1 cellular context compared by ENCODE assay signal in the genomic region with DNA sequence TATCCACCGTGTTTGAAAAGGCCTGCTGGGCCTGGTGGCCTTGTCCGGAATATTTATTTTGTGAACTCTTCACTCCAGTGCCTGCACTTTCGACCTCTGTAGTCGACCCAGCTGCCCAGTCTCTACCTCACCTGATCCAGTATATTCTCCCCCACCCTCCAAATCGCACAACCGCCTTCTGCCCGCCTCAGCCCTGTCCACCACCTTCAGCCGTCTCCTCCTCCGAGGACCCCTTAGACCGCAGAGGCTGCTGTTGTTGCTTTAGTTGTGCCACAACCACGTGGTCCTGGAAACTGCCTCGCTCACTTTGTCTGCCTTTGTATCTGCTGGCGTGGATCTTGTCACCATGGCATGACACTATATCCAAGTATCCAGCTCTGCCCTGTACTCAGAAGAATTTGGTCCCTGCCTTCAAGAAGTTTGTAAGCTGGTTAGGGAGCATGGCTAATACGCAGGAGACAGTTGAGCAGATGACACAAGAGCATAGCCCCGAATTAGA.
A peak's percentile ranks its signal among the peaks of the same experiment; 100 is the strongest.
TF ChIP-seq lines count a peak whose summit lies in the region.

No MANE protein-coding gene starts in this region.

TF ChIP-seq in HepG2, 621 proteins besides CTCF, POLR2A, EP300 and RAD21 (continued from another document and continues in another):
- TF ChIP-seq, protein P1, sequence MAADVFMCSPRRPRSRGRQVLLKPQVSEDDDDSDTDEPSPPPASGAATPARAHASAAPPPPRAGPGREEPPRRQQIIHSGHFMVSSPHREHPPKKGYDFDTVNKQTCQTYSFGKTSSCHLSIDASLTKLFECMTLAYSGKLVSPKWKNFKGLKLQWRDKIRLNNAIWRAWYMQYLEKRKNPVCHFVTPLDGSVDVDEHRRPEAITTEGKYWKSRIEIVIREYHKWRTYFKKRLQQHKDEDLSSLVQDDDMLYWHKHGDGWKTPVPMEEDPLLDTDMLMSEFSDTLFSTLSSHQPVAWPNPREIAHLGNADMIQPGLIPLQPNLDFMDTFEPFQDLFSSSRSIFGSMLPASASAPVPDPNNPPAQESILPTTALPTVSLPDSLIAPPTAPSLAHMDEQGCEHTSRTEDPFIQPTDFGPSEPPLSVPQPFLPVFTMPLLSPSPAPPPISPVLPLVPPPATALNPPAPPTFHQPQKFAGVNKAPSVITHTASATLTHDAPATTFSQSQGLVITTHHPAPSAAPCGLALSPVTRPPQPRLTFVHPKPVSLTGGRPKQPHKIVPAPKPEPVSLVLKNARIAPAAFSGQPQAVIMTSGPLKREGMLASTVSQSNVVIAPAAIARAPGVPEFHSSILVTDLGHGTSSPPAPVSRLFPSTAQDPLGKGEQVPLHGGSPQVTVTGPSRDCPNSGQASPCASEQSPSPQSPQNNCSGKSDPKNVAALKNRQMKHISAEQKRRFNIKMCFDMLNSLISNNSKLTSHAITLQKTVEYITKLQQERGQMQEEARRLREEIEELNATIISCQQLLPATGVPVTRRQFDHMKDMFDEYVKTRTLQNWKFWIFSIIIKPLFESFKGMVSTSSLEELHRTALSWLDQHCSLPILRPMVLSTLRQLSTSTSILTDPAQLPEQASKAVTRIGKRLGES (CRISPR knock-in tag; IDR thresholded peaks at IDR 0.05; ENCODE audit: borderline replicate concordance), result no peak
- TF ChIP-seq ZNF746 (CRISPR knock-in tag; IDR thresholded peaks at IDR 0.05) (no peak), ZNF792 (CRISPR knock-in tag; IDR thresholded peaks at IDR 0.05) (no peak), NFATC3 (CRISPR knock-in tag; IDR thresholded peaks at IDR 0.05) (0 out of 2 replicates have a peak, but pooled peaks have one; percentile 31), EZH2 (conservative IDR thresholded peaks at IDR 0.05; ENCODE audit: low read depth, low read length) (no peak), ARHGAP35 (CRISPR knock-in tag; IDR thresholded peaks at IDR 0.05; ENCODE audit: borderline replicate concordance) (no peak; the same call in 1 of the 2 replicates), HOXA9 (CRISPR knock-in tag; IDR thresholded peaks at IDR 0.05; ENCODE audit: borderline replicate concordance) (no peak), ZNF883 (CRISPR knock-in tag; IDR thresholded peaks at IDR 0.05; ENCODE audit: not compliant biosample characterization) (peak; percentile 17), STAG1 (CRISPR knock-in tag; IDR thresholded peaks at IDR 0.05) (no peak), ZNF879 (CRISPR knock-in tag; IDR thresholded peaks at IDR 0.05) (no peak), RXRB (CRISPR knock-in tag; IDR thresholded peaks at IDR 0.05; ENCODE audit: borderline replicate concordance) (no peak), MED1 (CRISPR knock-in tag; IDR thresholded peaks at IDR 0.05) (0 out of 2 replicates have a peak, but pooled peaks have one; percentile 9), ZNF670 (CRISPR knock-in tag; IDR thresholded peaks at IDR 0.05; ENCODE audit: borderline replicate concordance) (no peak), ZNF484 (CRISPR knock-in tag; IDR thresholded peaks at IDR 0.05; ENCODE audit: borderline replicate concordance, low read depth) (no peak), KLF6 (CRISPR knock-in tag; IDR thresholded peaks at IDR 0.05) (peak; percentile 14; the same call in 1 of the 2 replicates), MEIS1 (CRISPR knock-in tag; IDR thresholded peaks at IDR 0.05; ENCODE audit: borderline replicate concordance) (0 out of 2 replicates have a peak, but pooled peaks have one; percentile 21), CBFB (CRISPR knock-in tag; IDR thresholded peaks at IDR 0.05) (no peak), ZNF121 (CRISPR knock-in tag; IDR thresholded peaks at IDR 0.05) (no peak), ZKSCAN1 (IDR thresholded peaks at IDR 0.05; ENCODE audit: low read length) (no peak)
- TF ChIP-seq, protein P2, sequence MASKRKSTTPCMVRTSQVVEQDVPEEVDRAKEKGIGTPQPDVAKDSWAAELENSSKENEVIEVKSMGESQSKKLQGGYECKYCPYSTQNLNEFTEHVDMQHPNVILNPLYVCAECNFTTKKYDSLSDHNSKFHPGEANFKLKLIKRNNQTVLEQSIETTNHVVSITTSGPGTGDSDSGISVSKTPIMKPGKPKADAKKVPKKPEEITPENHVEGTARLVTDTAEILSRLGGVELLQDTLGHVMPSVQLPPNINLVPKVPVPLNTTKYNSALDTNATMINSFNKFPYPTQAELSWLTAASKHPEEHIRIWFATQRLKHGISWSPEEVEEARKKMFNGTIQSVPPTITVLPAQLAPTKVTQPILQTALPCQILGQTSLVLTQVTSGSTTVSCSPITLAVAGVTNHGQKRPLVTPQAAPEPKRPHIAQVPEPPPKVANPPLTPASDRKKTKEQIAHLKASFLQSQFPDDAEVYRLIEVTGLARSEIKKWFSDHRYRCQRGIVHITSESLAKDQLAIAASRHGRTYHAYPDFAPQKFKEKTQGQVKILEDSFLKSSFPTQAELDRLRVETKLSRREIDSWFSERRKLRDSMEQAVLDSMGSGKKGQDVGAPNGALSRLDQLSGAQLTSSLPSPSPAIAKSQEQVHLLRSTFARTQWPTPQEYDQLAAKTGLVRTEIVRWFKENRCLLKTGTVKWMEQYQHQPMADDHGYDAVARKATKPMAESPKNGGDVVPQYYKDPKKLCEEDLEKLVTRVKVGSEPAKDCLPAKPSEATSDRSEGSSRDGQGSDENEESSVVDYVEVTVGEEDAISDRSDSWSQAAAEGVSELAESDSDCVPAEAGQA (IDR thresholded peaks at IDR 0.05; ENCODE audit: low read depth), result no peak
- TF ChIP-seq, protein P2 (CRISPR knock-in tag; IDR thresholded peaks at IDR 0.05; ENCODE audit: borderline replicate concordance), result no peak
- TF ChIP-seq, protein P3, sequence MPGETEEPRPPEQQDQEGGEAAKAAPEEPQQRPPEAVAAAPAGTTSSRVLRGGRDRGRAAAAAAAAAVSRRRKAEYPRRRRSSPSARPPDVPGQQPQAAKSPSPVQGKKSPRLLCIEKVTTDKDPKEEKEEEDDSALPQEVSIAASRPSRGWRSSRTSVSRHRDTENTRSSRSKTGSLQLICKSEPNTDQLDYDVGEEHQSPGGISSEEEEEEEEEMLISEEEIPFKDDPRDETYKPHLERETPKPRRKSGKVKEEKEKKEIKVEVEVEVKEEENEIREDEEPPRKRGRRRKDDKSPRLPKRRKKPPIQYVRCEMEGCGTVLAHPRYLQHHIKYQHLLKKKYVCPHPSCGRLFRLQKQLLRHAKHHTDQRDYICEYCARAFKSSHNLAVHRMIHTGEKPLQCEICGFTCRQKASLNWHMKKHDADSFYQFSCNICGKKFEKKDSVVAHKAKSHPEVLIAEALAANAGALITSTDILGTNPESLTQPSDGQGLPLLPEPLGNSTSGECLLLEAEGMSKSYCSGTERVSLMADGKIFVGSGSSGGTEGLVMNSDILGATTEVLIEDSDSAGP (CRISPR knock-in tag; IDR thresholded peaks at IDR 0.05; ENCODE audit: borderline replicate concordance), result peak; percentile 49; the same call in 1 of the 2 replicates
- TF ChIP-seq, protein P4, sequence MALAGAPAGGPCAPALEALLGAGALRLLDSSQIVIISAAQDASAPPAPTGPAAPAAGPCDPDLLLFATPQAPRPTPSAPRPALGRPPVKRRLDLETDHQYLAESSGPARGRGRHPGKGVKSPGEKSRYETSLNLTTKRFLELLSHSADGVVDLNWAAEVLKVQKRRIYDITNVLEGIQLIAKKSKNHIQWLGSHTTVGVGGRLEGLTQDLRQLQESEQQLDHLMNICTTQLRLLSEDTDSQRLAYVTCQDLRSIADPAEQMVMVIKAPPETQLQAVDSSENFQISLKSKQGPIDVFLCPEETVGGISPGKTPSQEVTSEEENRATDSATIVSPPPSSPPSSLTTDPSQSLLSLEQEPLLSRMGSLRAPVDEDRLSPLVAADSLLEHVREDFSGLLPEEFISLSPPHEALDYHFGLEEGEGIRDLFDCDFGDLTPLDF (CRISPR knock-in tag; IDR thresholded peaks at IDR 0.05), result no peak
- TF ChIP-seq, protein P5, sequence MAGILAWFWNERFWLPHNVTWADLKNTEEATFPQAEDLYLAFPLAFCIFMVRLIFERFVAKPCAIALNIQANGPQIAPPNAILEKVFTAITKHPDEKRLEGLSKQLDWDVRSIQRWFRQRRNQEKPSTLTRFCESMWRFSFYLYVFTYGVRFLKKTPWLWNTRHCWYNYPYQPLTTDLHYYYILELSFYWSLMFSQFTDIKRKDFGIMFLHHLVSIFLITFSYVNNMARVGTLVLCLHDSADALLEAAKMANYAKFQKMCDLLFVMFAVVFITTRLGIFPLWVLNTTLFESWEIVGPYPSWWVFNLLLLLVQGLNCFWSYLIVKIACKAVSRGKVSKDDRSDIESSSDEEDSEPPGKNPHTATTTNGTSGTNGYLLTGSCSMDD (CRISPR knock-in tag; IDR thresholded peaks at IDR 0.05), result no peak
- TF ChIP-seq, protein P6, sequence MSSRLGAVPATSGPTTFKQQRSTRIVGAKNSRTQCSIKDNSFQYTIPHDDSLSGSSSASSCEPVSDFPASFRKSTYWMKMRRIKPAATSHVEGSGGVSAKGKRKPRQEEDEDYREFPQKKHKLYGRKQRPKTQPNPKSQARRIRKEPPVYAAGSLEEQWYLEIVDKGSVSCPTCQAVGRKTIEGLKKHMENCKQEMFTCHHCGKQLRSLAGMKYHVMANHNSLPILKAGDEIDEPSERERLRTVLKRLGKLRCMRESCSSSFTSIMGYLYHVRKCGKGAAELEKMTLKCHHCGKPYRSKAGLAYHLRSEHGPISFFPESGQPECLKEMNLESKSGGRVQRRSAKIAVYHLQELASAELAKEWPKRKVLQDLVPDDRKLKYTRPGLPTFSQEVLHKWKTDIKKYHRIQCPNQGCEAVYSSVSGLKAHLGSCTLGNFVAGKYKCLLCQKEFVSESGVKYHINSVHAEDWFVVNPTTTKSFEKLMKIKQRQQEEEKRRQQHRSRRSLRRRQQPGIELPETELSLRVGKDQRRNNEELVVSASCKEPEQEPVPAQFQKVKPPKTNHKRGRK (CRISPR knock-in tag; IDR thresholded peaks at IDR 0.05), result no peak
- TF ChIP-seq, protein P7, sequence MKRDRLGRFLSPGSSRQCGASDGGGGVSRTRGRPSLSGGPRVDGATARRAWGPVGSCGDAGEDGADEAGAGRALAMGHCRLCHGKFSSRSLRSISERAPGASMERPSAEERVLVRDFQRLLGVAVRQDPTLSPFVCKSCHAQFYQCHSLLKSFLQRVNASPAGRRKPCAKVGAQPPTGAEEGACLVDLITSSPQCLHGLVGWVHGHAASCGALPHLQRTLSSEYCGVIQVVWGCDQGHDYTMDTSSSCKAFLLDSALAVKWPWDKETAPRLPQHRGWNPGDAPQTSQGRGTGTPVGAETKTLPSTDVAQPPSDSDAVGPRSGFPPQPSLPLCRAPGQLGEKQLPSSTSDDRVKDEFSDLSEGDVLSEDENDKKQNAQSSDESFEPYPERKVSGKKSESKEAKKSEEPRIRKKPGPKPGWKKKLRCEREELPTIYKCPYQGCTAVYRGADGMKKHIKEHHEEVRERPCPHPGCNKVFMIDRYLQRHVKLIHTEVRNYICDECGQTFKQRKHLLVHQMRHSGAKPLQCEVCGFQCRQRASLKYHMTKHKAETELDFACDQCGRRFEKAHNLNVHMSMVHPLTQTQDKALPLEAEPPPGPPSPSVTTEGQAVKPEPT (CRISPR knock-in tag; IDR thresholded peaks at IDR 0.05; ENCODE audit: low read depth), result no peak
- TF ChIP-seq, protein P8, sequence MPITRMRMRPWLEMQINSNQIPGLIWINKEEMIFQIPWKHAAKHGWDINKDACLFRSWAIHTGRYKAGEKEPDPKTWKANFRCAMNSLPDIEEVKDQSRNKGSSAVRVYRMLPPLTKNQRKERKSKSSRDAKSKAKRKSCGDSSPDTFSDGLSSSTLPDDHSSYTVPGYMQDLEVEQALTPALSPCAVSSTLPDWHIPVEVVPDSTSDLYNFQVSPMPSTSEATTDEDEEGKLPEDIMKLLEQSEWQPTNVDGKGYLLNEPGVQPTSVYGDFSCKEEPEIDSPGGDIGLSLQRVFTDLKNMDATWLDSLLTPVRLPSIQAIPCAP (CRISPR knock-in tag; IDR thresholded peaks at IDR 0.05; ENCODE audit: low read depth), result no peak
- TF ChIP-seq, protein P9, sequence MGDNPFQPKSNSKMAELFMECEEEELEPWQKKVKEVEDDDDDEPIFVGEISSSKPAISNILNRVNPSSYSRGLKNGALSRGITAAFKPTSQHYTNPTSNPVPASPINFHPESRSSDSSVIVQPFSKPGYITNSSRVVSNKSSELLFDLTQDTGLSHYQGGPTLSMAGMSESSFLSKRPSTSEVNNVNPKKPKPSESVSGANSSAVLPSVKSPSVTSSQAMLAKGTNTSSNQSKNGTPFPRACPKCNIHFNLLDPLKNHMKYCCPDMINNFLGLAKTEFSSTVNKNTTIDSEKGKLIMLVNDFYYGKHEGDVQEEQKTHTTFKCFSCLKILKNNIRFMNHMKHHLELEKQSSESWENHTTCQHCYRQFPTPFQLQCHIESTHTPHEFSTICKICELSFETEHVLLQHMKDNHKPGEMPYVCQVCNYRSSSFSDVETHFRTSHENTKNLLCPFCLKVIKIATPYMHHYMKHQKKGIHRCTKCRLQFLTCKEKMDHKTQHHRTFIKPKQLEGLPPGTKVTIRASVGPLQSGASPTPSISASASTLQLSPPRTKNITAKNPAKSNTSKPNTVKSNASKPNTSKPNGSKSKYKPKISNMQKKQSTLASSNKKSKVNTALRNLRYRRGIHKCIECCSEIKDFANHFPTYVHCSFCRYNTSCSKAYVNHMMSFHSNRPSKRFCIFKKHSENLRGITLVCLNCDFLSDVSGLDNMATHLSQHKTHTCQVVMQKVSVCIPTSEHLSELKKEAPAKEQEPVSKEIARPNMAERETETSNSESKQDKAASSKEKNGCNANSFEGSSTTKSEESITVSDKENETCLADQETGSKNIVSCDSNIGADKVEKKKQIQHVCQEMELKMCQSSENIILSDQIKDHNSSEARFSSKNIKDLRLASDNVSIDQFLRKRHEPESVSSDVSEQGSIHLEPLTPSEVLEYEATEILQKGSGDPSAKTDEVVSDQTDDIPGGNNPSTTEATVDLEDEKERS (CRISPR knock-in tag; IDR thresholded peaks at IDR 0.05), result 0 out of 2 replicates have a peak, but pooled peaks have one; percentile 19
- TF ChIP-seq, protein P10, sequence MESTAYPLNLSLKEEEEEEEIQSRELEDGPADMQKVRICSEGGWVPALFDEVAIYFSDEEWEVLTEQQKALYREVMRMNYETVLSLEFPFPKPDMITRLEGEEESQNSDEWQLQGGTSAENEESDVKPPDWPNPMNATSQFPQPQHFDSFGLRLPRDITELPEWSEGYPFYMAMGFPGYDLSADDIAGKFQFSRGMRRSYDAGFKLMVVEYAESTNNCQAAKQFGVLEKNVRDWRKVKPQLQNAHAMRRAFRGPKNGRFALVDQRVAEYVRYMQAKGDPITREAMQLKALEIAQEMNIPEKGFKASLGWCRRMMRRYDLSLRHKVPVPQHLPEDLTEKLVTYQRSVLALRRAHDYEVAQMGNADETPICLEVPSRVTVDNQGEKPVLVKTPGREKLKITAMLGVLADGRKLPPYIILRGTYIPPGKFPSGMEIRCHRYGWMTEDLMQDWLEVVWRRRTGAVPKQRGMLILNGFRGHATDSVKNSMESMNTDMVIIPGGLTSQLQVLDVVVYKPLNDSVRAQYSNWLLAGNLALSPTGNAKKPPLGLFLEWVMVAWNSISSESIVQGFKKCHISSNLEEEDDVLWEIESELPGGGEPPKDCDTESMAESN (CRISPR knock-in tag; conservative IDR thresholded peaks at IDR 0.05), result 0 out of 2 replicates have a peak, but pooled peaks have one; percentile 35
